Comparison of ENCODE assay signal across 11 cellular contexts in genomic region chr16:27322858-27323780, GRCh38. TPM values are rescaled to one million over a fixed set of nuclear protein-coding genes. Genes with fewer than 3 reads are reported as not detected.
DNase-seq lines count a peak whose midpoint lies in the region; ATAC-seq and TF ChIP-seq lines count a peak whose summit lies in the region.
"Had no signal": no experiment of that assay in that cellular context is flagged by ENCODE, and none has a peak within 500 bp of the region (broad histone marks: within the 10 kb centered on the region; RNA-seq: fewer than 3 reads in every experiment).

No MANE protein-coding gene starts in this region.

- H3K27ac ChIP-seq in liver (ENCODE audit: low read depth in 1 of 2, low read length in 2 of 2) (peak overlapping the region; percentile 92 to 98), thyroid gland (peak overlapping the region in 2 of 3 donors; percentile 16 to 98)

- intact Hi-C loops in thyroid gland (cut with DNase I), result no loop called here

- no peaks in the 10 kb centered on the region for H3K9me3 ChIP-seq in liver (ENCODE audit: control insufficient read depth in 4 of 4, low read length in 3 of 4)
- H3K9me3 ChIP-seq in thyroid gland, result no peaks in the 10 kb centered on the region

- H3K4me1 ChIP-seq in liver (ENCODE audit: control insufficient read depth in 4 of 4, insufficient read depth in 4 of 4, low read length in 3 of 4) (peaks cover 46 to 78% (median 62%) of the 10 kb centered on the region in 4 donors), thyroid gland (peaks cover 22 to 51% of the 10 kb centered on the region in 2 donors)

- H3K36me3 ChIP-seq in liver (ENCODE audit: control insufficient read depth in 4 of 4, insufficient read depth in 3 of 4, low read depth in 1 of 4, low read length in 3 of 4) (peaks cover 0 to 1% (median 0%) of the 10 kb centered on the region in 4 donors), thyroid gland (no peaks in the 10 kb centered on the region)

- peak; percentile 47 to 55 for TF ChIP-seq RAD21 in liver (IDR thresholded peaks at IDR 0.05)

- H3K4me3 Mint-ChIP-seq in activated T-cell treated with anti-CD3 and anti-CD28 coated beads, Interleukin-2, amount 50 U/mL, for 24 hours, result peak overlapping the region; percentile 20
- H3K4me3 Mint-ChIP-seq in activated naive CD8-positive, alpha-beta T cell treated with anti-CD3 and anti-CD28 coated beads, Interleukin-2, amount 50 U/mL, for 24 hours, result peak overlapping the region; percentile 30

- DNase-seq in activated T-cell treated with anti-CD3 and anti-CD28 coated beads, Interleukin-2, amount 50 U/mL, for 24 hours, result no peak
- DNase-seq in activated T-cell treated with anti-CD3 and anti-CD28 coated beads, Interleukin-2, amount 50 U/mL, for 48 hours, result no peak
- no peak for DNase-seq in activated naive CD8-positive, alpha-beta T cell treated with anti-CD3 and anti-CD28 coated beads, Interleukin-2, amount 50 U/mL, for 24 hours
- DNase-seq in thyroid gland (no peak), NCI-H1930 (lab: John Stamatoyannopoulos, UW) (no peak), germinal center (ENCODE audit: low spot score) (no peak), NCI-H1694 (lab: John Stamatoyannopoulos, UW) (no peak)
- DNase-seq: midbrain; NCI-H446 treated with DMSO at 0.1 percent for 48 hours; stimulated activated CD4-positive, alpha-beta T cell treated with anti-CD3 and anti-CD28 coated beads, Interleukin-4, amount 100 ng/mL, for 24 hours had no signal

- no peaks in the 10 kb centered on the region for H3K9me3 Mint-ChIP-seq in activated T-cell treated with anti-CD3 and anti-CD28 coated beads, Interleukin-2, amount 50 U/mL, for 24 hours
- no peaks in the 10 kb centered on the region for H3K9me3 Mint-ChIP-seq in activated naive CD8-positive, alpha-beta T cell treated with anti-CD3 and anti-CD28 coated beads, Interleukin-2, amount 50 U/mL, for 24 hours

- peaks cover 95% of the 10 kb centered on the region for H3K4me1 Mint-ChIP-seq in activated T-cell treated with anti-CD3 and anti-CD28 coated beads, Interleukin-2, amount 50 U/mL, for 24 hours (ENCODE audit: low read depth)
- H3K4me1 Mint-ChIP-seq in activated naive CD8-positive, alpha-beta T cell treated with anti-CD3 and anti-CD28 coated beads, Interleukin-2, amount 50 U/mL, for 24 hours, result peaks cover 97% of the 10 kb centered on the region

- no peak for ATAC-seq in activated naive CD8-positive, alpha-beta T cell treated with anti-CD3 and anti-CD28 coated beads, Interleukin-2, amount 50 U/mL, for 24 hours

- H3K36me3 Mint-ChIP-seq in activated T-cell treated with anti-CD3 and anti-CD28 coated beads, Interleukin-2, amount 50 U/mL, for 24 hours (ENCODE audit: low read depth), result peaks cover 97% of the 10 kb centered on the region
- H3K36me3 Mint-ChIP-seq in activated naive CD8-positive, alpha-beta T cell treated with anti-CD3 and anti-CD28 coated beads, Interleukin-2, amount 50 U/mL, for 24 hours (ENCODE audit: low read depth), result peaks cover 72% of the 10 kb centered on the region

- WGBS in liver, result 57% methylated on average over 9 of the region's 9 CpGs
- WGBS in thyroid gland, 2 donors, result 82 to 92% methylated on average over 9 of the region's 9 CpGs

- H3K27me3 ChIP-seq in liver (ENCODE audit: control insufficient read depth in 4 of 4, insufficient read depth in 4 of 4, low read length in 3 of 4), result no peaks in the 10 kb centered on the region
- no peaks in the 10 kb centered on the region for H3K27me3 ChIP-seq in thyroid gland

- H3K27ac Mint-ChIP-seq in activated T-cell treated with anti-CD3 and anti-CD28 coated beads, Interleukin-2, amount 50 U/mL, for 24 hours, result peak overlapping the region; percentile 96
- peak overlapping the region; percentile 81 for H3K27ac Mint-ChIP-seq in activated naive CD8-positive, alpha-beta T cell treated with anti-CD3 and anti-CD28 coated beads, Interleukin-2, amount 50 U/mL, for 24 hours

- TF ChIP-seq POLR2A in thyroid gland (IDR thresholded peaks at IDR 0.05), result no peak

- no peak overlapping the region for H3K9ac ChIP-seq in liver (ENCODE audit: low read depth in 1 of 2, low read length in 2 of 2)

- TF ChIP-seq CTCF in liver (IDR thresholded peaks at IDR 0.05; ENCODE audit: low read depth, low read length, missing input control) (no peak), thyroid gland (IDR thresholded peaks at IDR 0.05) (no peak)

- H3K4me3 ChIP-seq in liver (ENCODE audit: low read depth in 1 of 3, low read length in 3 of 3) (no peak overlapping the region), thyroid gland (replicated peaks in 1 of 3) (no peak overlapping the region)

- no peaks in the 10 kb centered on the region for H3K27me3 Mint-ChIP-seq in activated T-cell treated with anti-CD3 and anti-CD28 coated beads, Interleukin-2, amount 50 U/mL, for 24 hours
- no peaks in the 10 kb centered on the region for H3K27me3 Mint-ChIP-seq in activated naive CD8-positive, alpha-beta T cell treated with anti-CD3 and anti-CD28 coated beads, Interleukin-2, amount 50 U/mL, for 24 hours

TF ChIP-seq in liver, 16 proteins besides CTCF, POLR2A, EP300 and RAD21:
- TF ChIP-seq NR2F2 (IDR thresholded peaks at IDR 0.05) (peak; percentile 61), JUND (IDR thresholded peaks at IDR 0.05) (peak; percentile 64 to 83), RXRA (IDR thresholded peaks at IDR 0.05) (peak; percentile 94 to 95), SP1 (IDR thresholded peaks at IDR 0.05) (peak; percentile 98), HNF4A (conservative IDR thresholded peaks at IDR 0.05) (peak; percentile 99), GABPA (IDR thresholded peaks at IDR 0.05 in 1 of 2, conservative IDR thresholded peaks at IDR 0.05 in 1 of 2) (peak in 1 of 2 donors; percentile 65), YY1 (IDR thresholded peaks at IDR 0.05) (peak; percentile 85), HNF4G (IDR thresholded peaks at IDR 0.05) (peak; percentile 98), EGR1 (IDR thresholded peaks at IDR 0.05; ENCODE audit: low read depth in 2 of 2) (peak in 1 of 2 donors; percentile 65), FOXA1 (IDR thresholded peaks at IDR 0.05) (no peak), ZBTB33 (IDR thresholded peaks at IDR 0.05) (peak; percentile 81), TAF1 (conservative IDR thresholded peaks at IDR 0.05) (peak; percentile 68), FOXA2 (IDR thresholded peaks at IDR 0.05) (peak; percentile 60)
- TF ChIP-seq, protein P1, sequence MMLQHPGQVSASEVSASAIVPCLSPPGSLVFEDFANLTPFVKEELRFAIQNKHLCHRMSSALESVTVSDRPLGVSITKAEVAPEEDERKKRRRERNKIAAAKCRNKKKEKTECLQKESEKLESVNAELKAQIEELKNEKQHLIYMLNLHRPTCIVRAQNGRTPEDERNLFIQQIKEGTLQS (IDR thresholded peaks at IDR 0.05), result no peak
- TF ChIP-seq, protein P2, sequence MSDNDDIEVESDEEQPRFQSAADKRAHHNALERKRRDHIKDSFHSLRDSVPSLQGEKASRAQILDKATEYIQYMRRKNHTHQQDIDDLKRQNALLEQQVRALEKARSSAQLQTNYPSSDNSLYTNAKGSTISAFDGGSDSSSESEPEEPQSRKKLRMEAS (IDR thresholded peaks at IDR 0.05), result peak; percentile 96
- TF ChIP-seq, protein P3, sequence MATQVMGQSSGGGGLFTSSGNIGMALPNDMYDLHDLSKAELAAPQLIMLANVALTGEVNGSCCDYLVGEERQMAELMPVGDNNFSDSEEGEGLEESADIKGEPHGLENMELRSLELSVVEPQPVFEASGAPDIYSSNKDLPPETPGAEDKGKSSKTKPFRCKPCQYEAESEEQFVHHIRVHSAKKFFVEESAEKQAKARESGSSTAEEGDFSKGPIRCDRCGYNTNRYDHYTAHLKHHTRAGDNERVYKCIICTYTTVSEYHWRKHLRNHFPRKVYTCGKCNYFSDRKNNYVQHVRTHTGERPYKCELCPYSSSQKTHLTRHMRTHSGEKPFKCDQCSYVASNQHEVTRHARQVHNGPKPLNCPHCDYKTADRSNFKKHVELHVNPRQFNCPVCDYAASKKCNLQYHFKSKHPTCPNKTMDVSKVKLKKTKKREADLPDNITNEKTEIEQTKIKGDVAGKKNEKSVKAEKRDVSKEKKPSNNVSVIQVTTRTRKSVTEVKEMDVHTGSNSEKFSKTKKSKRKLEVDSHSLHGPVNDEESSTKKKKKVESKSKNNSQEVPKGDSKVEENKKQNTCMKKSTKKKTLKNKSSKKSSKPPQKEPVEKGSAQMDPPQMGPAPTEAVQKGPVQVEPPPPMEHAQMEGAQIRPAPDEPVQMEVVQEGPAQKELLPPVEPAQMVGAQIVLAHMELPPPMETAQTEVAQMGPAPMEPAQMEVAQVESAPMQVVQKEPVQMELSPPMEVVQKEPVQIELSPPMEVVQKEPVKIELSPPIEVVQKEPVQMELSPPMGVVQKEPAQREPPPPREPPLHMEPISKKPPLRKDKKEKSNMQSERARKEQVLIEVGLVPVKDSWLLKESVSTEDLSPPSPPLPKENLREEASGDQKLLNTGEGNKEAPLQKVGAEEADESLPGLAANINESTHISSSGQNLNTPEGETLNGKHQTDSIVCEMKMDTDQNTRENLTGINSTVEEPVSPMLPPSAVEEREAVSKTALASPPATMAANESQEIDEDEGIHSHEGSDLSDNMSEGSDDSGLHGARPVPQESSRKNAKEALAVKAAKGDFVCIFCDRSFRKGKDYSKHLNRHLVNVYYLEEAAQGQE (IDR thresholded peaks at IDR 0.05), result peak; percentile 74

RNA-seq across cellular contexts. Expression of gene IL4R, which starts 9.3 kb away (rescaled TPM):
- total RNA-seq in liver, result 10 to 100 TPM; 18.0 to 61.9 TPM
- polyA plus RNA-seq in liver, result 10 to 100 TPM; 15.5 to 41.8 TPM
- total RNA-seq in thyroid gland, result 10 to 100 TPM; 18.5 to 42.5 (median 21.7) TPM

RNA-seq across cellular contexts. Expression of gene NSMCE1, which starts 54.5 kb away (rescaled TPM):
- total RNA-seq in liver (10 to 100 TPM; 16.5 to 16.6 TPM), thyroid gland (10 to 100 TPM; 40.5 to 52.6 (median 48.8) TPM)
- polyA plus RNA-seq in liver, result 10 to 100 TPM; 26.9 to 39.0 TPM
